9 cellular contexts compared by ENCODE assay signal in the genomic region with DNA sequence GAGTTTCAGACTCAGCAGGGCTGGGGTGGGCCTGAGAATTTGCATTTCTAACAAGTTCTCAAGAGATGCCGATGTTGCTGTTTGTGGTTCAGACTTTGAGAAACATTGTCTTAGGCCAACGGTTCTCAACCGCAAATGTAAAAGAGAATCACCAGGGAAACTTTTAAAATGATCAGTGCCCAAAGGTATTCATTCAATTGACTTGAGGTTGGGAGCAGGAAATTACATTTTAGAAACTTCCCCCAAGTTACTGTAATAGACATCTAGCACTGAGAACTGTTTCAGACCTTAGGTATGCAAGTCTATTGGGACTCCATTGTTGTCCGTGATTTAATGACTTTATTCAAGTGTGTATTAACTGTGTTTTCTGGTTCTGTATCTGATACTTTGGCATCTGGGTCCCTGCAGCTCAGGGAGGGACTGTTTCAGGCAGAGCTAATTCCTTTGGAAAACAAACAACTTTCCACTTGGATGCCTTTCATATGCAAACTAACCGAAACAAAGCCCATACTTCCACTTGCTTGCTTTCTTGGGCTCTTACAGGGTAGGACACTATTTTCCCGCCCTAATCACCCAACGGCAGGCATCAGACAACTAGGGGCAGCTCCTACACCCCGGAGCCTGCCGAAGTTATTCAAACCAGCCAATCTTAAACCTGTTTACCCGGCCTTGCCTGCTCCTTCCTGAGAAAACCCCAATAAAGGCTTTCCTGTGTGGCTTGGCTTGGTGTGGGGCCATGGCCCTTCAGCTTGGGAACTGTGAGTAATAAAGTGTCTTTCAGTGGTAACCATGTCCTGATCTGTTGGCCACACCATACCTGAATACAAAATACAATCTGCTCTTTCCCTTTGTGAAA.
DNase-seq lines count a peak whose midpoint lies in the region; ATAC-seq and TF ChIP-seq lines count a peak whose summit lies in the region.
"Had no signal": no experiment of that assay in that cellular context is flagged by ENCODE, and none has a peak within 500 bp of the region (broad histone marks: within the 10 kb centered on the region; RNA-seq: fewer than 3 reads in every experiment).

No MANE protein-coding gene starts in this region.

- DNase-seq in Caki2 (ENCODE audit: low read depth) (peak; percentile 46), epithelial cell of proximal tubule (ENCODE audit: low read depth) (peak; percentile 16), ureter (ENCODE audit: low spot score) (no peak), RPMI8226 (no peak)
- DNase-seq in CD4-positive, alpha-beta T cell: no peak
- no peak for DNase-seq in activated naive CD4-positive, alpha-beta T cell treated with Interleukin-2 at 50 U/mL for 16 hours
- DNase-seq: CD4-positive, alpha-beta memory T cell had no signal

- peak; percentile 53 for ATAC-seq in GM19328 (IDR thresholded peaks at IDR 0.05; ENCODE audit: unreplicated experiment)
- peak; percentile 66 for ATAC-seq in HG03039 (IDR thresholded peaks at IDR 0.05; ENCODE audit: unreplicated experiment)
- no peak for ATAC-seq in CD4-positive, alpha-beta T cell (ENCODE audit: poor library complexity)

- no peak overlapping the region for H3K27ac ChIP-seq in CD4-positive, alpha-beta T cell (ENCODE audit: low read depth, low read length)

- no peak overlapping the region for H3K4me3 ChIP-seq in epithelial cell of proximal tubule (ENCODE audit: low read depth, low read length)

- H3K9me3 Mint-ChIP-seq in CD4-positive, alpha-beta T cell: no peaks in the 10 kb centered on the region
- H3K9me3 Mint-ChIP-seq: CD4-positive, alpha-beta memory T cell had no signal

- POLR2A ChIA-PET in CD4-positive, alpha-beta T cell (lab: Charles Lee): no interaction called here

- no peak overlapping the region for H3K27ac Mint-ChIP-seq in CD4-positive, alpha-beta T cell
- H3K27ac Mint-ChIP-seq: CD4-positive, alpha-beta memory T cell had no signal

- no peaks in the 10 kb centered on the region for H3K4me1 Mint-ChIP-seq in CD4-positive, alpha-beta T cell (ENCODE audit: low read depth)
- H3K4me1 Mint-ChIP-seq: CD4-positive, alpha-beta memory T cell had no signal

- H3K27me3 Mint-ChIP-seq in CD4-positive, alpha-beta T cell: peaks cover 6% of the 10 kb centered on the region
- H3K27me3 Mint-ChIP-seq: CD4-positive, alpha-beta memory T cell had no signal

- CTCF ChIA-PET in CD4-positive, alpha-beta T cell (lab: Charles Lee): no interaction called here

- no peaks in the 10 kb centered on the region for H3K9me3 ChIP-seq in CD4-positive, alpha-beta T cell (ENCODE audit: control insufficient read depth, low read length)

- H3K27me3 ChIP-seq in CD4-positive, alpha-beta T cell (ENCODE audit: control insufficient read depth, insufficient read depth, low read length): no peaks in the 10 kb centered on the region

- no peak for TF ChIP-seq CTCF in epithelial cell of proximal tubule (conservative IDR thresholded peaks at IDR 0.05; ENCODE audit: low read depth, low read length)
- TF ChIP-seq CTCF in CD4-positive, alpha-beta T cell (IDR thresholded peaks at IDR 0.05): no peak

- in situ Hi-C loops in Caki2 (cut with HindIII; ENCODE audit: low pct_unique_long_range_greater_than_20kb, low sequenced_read_pairs): no loop called here

- intact Hi-C loops in CD4-positive, alpha-beta T cell (cut with DNase I, micrococcal nuclease): no loop called here

- H3K36me3 Mint-ChIP-seq in CD4-positive, alpha-beta T cell (ENCODE audit: low read depth): no peaks in the 10 kb centered on the region

- no peak overlapping the region for H3K4me3 Mint-ChIP-seq in CD4-positive, alpha-beta T cell
- H3K4me3 Mint-ChIP-seq: CD4-positive, alpha-beta memory T cell had no signal

Comparison
In these comparisons a context has a peak if more than half of its experiments do, and no peak if none do; other contexts are left out.
1. DNase-seq: peak in Caki2 (single experiment) and epithelial cell of proximal tubule (single experiment); none in ureter (single experiment), CD4-positive, alpha-beta T cell (0 of 10), RPMI8226 (single experiment) and activated naive CD4-positive, alpha-beta T cell treated with Interleukin-2 at 50 U/mL for 16 hours (single experiment).